In the genomic region with DNA sequence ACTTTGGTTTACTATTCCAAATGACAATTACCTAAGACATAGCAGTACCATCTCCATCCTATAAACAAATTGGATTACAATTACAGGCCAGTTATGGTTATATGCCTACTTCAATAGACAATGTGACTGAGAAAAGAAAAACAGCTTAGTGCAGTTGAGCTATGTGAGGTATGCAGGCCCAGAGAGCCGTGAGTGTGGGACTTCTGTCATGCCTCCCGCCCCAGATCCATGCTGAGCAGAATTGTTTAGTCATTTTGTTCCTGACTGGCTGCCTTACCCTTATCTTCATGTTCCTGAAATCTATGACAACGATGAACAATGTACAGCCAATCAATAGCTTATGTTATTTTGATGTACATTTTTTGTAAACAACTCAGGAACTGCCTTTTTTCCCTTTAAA, we compare ENCODE assay signal across 12 cellular contexts. TPM values are rescaled to one million over a fixed set of nuclear protein-coding genes. Genes with fewer than 3 reads are reported as not detected.
DNase-seq lines count a peak whose midpoint lies in the region; ATAC-seq, FAIRE-seq and TF ChIP-seq lines count a peak whose summit lies in the region.
"Had no signal": no experiment of that assay in that cellular context is flagged by ENCODE, and none has a peak within 500 bp of the region (broad histone marks: within the 10 kb centered on the region; RNA-seq: fewer than 3 reads in every experiment).

No MANE protein-coding gene starts in this region.

- peaks cover 13 to 38% of the 10 kb centered on the region in 2 experiments for H3K36me3 ChIP-seq in HepG2 (replicated peaks in 1 of 2; ENCODE audit: control insufficient read depth in 1 of 2, insufficient read depth in 2 of 2, low read length in 2 of 2)
- H3K36me3 ChIP-seq in right lobe of liver = peaks cover 0 to 4% (median 2%) of the 10 kb centered on the region in 4 donors
- peaks cover 52% of the 10 kb centered on the region for H3K36me3 ChIP-seq in endodermal cell (ENCODE audit: control insufficient read depth, insufficient read depth, low read length)
- H3K36me3 ChIP-seq in mesenchymal stem cell (ENCODE audit: control insufficient read depth in 1 of 2, insufficient read depth in 2 of 2, low read depth in 1 of 2, low read length in 2 of 2) = peaks cover 21 to 49% of the 10 kb centered on the region in 2 experiments

- POLR2A ChIA-PET in HepG2 (lab: Yijun Ruan, JAX) = no interaction called here

- H3K4me3 ChIP-seq in HepG2 (replicated peaks in 1 of 3; ENCODE audit: insufficient read depth in 1 of 3, low read depth in 2 of 3, low read length in 3 of 3) (no peak overlapping the region), right lobe of liver (no peak overlapping the region), endodermal cell (ENCODE audit: low read length) (no peak overlapping the region), mesenchymal stem cell (ENCODE audit: insufficient read depth in 1 of 2, low read depth in 1 of 2, low read length in 2 of 2) (no peak overlapping the region)

- H3K9me3 ChIP-seq in HepG2 (ENCODE audit: low read length) (no peaks in the 10 kb centered on the region), right lobe of liver (no peaks in the 10 kb centered on the region), endodermal cell (ENCODE audit: control insufficient read depth, low read length) (no peaks in the 10 kb centered on the region), mesenchymal stem cell (ENCODE audit: control insufficient read depth, low read length) (no peaks in the 10 kb centered on the region)

- H2AFZ ChIP-seq in HepG2 (ENCODE audit: low read length) (no peak overlapping the region), mesenchymal stem cell (ENCODE audit: low read depth, low read length) (no peak overlapping the region)

- in situ Hi-C loops in HepG2 (cut with HindIII; ENCODE audit: extremely low pct_ligation_motif_present, low pct_unique_long_range_greater_than_20kb) = no loop called here

- H4K8ac ChIP-seq in mesenchymal stem cell (ENCODE audit: low read length) = no peak overlapping the region

- CTCF ChIA-PET in HepG2 (lab: Yijun Ruan, JAX; ENCODE audit: low intra/inter-chr PET ratio, low total read pairs) = no interaction called here

- H3K9ac ChIP-seq in HepG2 (ENCODE audit: insufficient read depth, low read depth, low read length) (no peak overlapping the region), endodermal cell (ENCODE audit: extremely low read depth, low read length, poor library complexity, severe bottlenecking) (no peak overlapping the region), mesenchymal stem cell (ENCODE audit: low read length) (no peak overlapping the region)

- no peak for FAIRE-seq in HepG2 (lab: Jason Lieb, UNC)

- H3K4me2 ChIP-seq in HepG2 (ENCODE audit: low read depth, low read length) = no peak overlapping the region
- no peak overlapping the region for H3K4me2 ChIP-seq in mesenchymal stem cell (ENCODE audit: low read length, poor library complexity, severe bottlenecking)

- peak; percentile 52; the same call in 2 of the 3 replicates for ATAC-seq in HepG2
- ATAC-seq in right lobe of liver = no peak
- no peak for ATAC-seq in GM19035 (IDR thresholded peaks at IDR 0.05; ENCODE audit: unreplicated experiment)
- no peak for ATAC-seq in stimulated activated naive B cell treated with anti-CD40 and anti-IgM and Interleukin-4, amounts not matched to agents 10 μg/mL and 1 μg/mL and 100 μg/mL, for 72 hours (replicated peaks)
- ATAC-seq: Panc1 had no signal

- intact Hi-C loops in HepG2 (cut with micrococcal nuclease; ENCODE audit: unreplicated experiment) = no loop called here
- intact Hi-C loops in right lobe of liver (cut with DNase I) = no loop called here

- no peak overlapping the region for H2BK12ac ChIP-seq in mesenchymal stem cell (ENCODE audit: low read length in 2 of 2)

- TF ChIP-seq RAD21 in HepG2 (CRISPR knock-in tag; IDR thresholded peaks at IDR 0.05) = no peak

- no peak overlapping the region for H3K4ac ChIP-seq in mesenchymal stem cell (ENCODE audit: low read depth in 1 of 2, low read length in 2 of 2)

- H4K20me1 ChIP-seq in HepG2 (ENCODE audit: insufficient read depth, low read length) = peaks cover 5% of the 10 kb centered on the region

- no peak for TF ChIP-seq CTCF in HepG2 (CRISPR knock-in tag; IDR thresholded peaks at IDR 0.05)
- no peak for TF ChIP-seq CTCF in right lobe of liver (IDR thresholded peaks at IDR 0.05)
- TF ChIP-seq CTCF in endodermal cell (conservative IDR thresholded peaks at IDR 0.05) = no peak

- BruUV-seq in HepG2 (replicated peaks; lab: Mats Ljungman, UMichigan) = no TSS peak

- no peak overlapping the region for H4K91ac ChIP-seq in mesenchymal stem cell (ENCODE audit: low read length)

- 79% methylated on average over 3 of the region's 3 CpGs for WGBS in HepG2 (ENCODE audit: low lambda C conversion rate)
- WGBS in right lobe of liver (ENCODE audit: insufficient coverage, low coverage, low lambda C conversion rate, missing lambda C conversion rate) = 82% methylated on average over 3 of the region's 3 CpGs
- 67% methylated on average over 3 of the region's 3 CpGs; no CpG with 5 or more reads in 1 of the 2 experiments for WGBS in endodermal cell (ENCODE audit: insufficient coverage in 1 of 2, insufficient read length in 1 of 2), 2 experiments
- 59% methylated on average over 3 of the region's 3 CpGs for WGBS in mesenchymal stem cell

- H2AK5ac ChIP-seq in mesenchymal stem cell (ENCODE audit: low read length, severe bottlenecking) = no peak overlapping the region

- no peak overlapping the region for H2BK120ac ChIP-seq in mesenchymal stem cell (ENCODE audit: low read depth, low read length)

- H3K79me1 ChIP-seq in mesenchymal stem cell (replicated peaks; ENCODE audit: low read length, poor library complexity, severe bottlenecking) = peaks cover 19% of the 10 kb centered on the region

- H3K79me2 ChIP-seq in HepG2 (ENCODE audit: insufficient read depth, low read length) = peaks cover 73% of the 10 kb centered on the region

- H3K36me3 Mint-ChIP-seq in endodermal cell (ENCODE audit: low read depth) = peaks cover 47% of the 10 kb centered on the region
- H3K36me3 Mint-ChIP-seq in stimulated activated naive B cell treated with anti-CD40 and anti-IgM and Interleukin-4, amounts not matched to agents 10 μg/mL and 1 μg/mL and 100 μg/mL, for 72 hours = peaks cover 18 to 55% of the 10 kb centered on the region in 2 donors

- DNase-seq in HepG2 (ENCODE audit: low spot score) = no peak
- no peak for DNase-seq in right lobe of liver
- peak; percentile 64 for DNase-seq in endodermal cell
- DNase-seq in mesenchymal stem cell = peak; percentile 63
- DNase-seq in activated CD4-positive, CD25-positive, alpha-beta regulatory T cell treated with anti-CD3 and anti-CD28 coated beads, Interleukin-2, amount 50 U/mL, for 72 hours = no peak
- DNase-seq in DMS153 treated with DMSO at 0.1 percent for 48 hours (lab: John Stamatoyannopoulos, UW; ENCODE audit: unreplicated experiment) = no peak
- DNase-seq in stimulated activated naive B cell treated with anti-CD40 and anti-IgM and Interleukin-4, amounts not matched to agents 10 μg/mL and 1 μg/mL and 100 μg/mL, for 72 hours = no peak
- DNase-seq: activated naive CD4-positive, alpha-beta T cell treated with Interleukin-2 at 50 U/mL for 16 hours; NCI-H146 had no signal

- peak overlapping the region; percentile 51 for H2BK5ac ChIP-seq in mesenchymal stem cell (ENCODE audit: low read depth, low read length, poor library complexity, severe bottlenecking)

- H3K27me3 ChIP-seq in HepG2 (ENCODE audit: control insufficient read depth in 1 of 2, insufficient read depth in 2 of 2, low read length in 2 of 2) = no peaks in the 10 kb centered on the region
- H3K27me3 ChIP-seq in right lobe of liver = no peaks in the 10 kb centered on the region
- no peaks in the 10 kb centered on the region for H3K27me3 ChIP-seq in endodermal cell (ENCODE audit: control insufficient read depth, insufficient read depth, low read length, poor library complexity, severe bottlenecking)
- H3K27me3 ChIP-seq in mesenchymal stem cell (ENCODE audit: control insufficient read depth in 1 of 2, insufficient read depth in 1 of 2, low read length in 2 of 2) = no peaks in the 10 kb centered on the region

- H3K14ac ChIP-seq in mesenchymal stem cell (ENCODE audit: low read length in 2 of 2) = no peak overlapping the region

- no peak overlapping the region for H3K18ac ChIP-seq in mesenchymal stem cell (ENCODE audit: low read depth in 1 of 2, low read length in 2 of 2)

- peaks cover 4% of the 10 kb centered on the region for H3K4me1 Mint-ChIP-seq in endodermal cell
- H3K4me1 Mint-ChIP-seq in stimulated activated naive B cell treated with anti-CD40 and anti-IgM and Interleukin-4, amounts not matched to agents 10 μg/mL and 1 μg/mL and 100 μg/mL, for 72 hours = peaks cover 7 to 17% of the 10 kb centered on the region in 2 donors

- TF ChIP-seq POLR2A in HepG2 (IDR thresholded peaks at IDR 0.05; ENCODE audit: insufficient read depth in 1 of 2, low read depth in 2 of 2, low read length in 2 of 2) (no peak), right lobe of liver (IDR thresholded peaks at IDR 0.05) (no peak)

- H3K4me3 Mint-ChIP-seq in endodermal cell = no peak overlapping the region
- H3K4me3 Mint-ChIP-seq in stimulated activated naive B cell treated with anti-CD40 and anti-IgM and Interleukin-4, amounts not matched to agents 10 μg/mL and 1 μg/mL and 100 μg/mL, for 72 hours = no peak overlapping the region

- H3K27ac ChIP-seq in HepG2 (ENCODE audit: extremely low read length, insufficient read depth, low read length) = no peak overlapping the region
- no peak overlapping the region for H3K27ac ChIP-seq in right lobe of liver
- peak overlapping the region; percentile 61 for H3K27ac ChIP-seq in endodermal cell (ENCODE audit: low read depth, low read length)
- peak overlapping the region; percentile 59 for H3K27ac ChIP-seq in mesenchymal stem cell (ENCODE audit: low read length, poor library complexity, severe bottlenecking)
- H3K27ac ChIP-seq: epithelial cell of prostate had no signal

- no peak overlapping the region for H2BK15ac ChIP-seq in mesenchymal stem cell (ENCODE audit: low read depth, poor library complexity, severe bottlenecking)

- peak overlapping the region; percentile 48 for H3K27ac Mint-ChIP-seq in endodermal cell
- H3K27ac Mint-ChIP-seq in stimulated activated naive B cell treated with anti-CD40 and anti-IgM and Interleukin-4, amounts not matched to agents 10 μg/mL and 1 μg/mL and 100 μg/mL, for 72 hours = no peak overlapping the region

- TF ChIP-seq EP300 in HepG2 (IDR thresholded peaks at IDR 0.05; ENCODE audit: low read depth in 2 of 2, low read length in 2 of 2) (no peak), HepG2 (CRISPR knock-in tag; IDR thresholded peaks at IDR 0.05; ENCODE audit: borderline replicate concordance) (no peak)

- no peak overlapping the region for H3K23ac ChIP-seq in mesenchymal stem cell (ENCODE audit: low read length in 2 of 2)

- H3K4me1 ChIP-seq in HepG2 (ENCODE audit: insufficient read depth, low read length) (no peaks in the 10 kb centered on the region), right lobe of liver (no peaks in the 10 kb centered on the region), endodermal cell (ENCODE audit: control insufficient read depth, insufficient read depth, low read length) (peaks cover 6% of the 10 kb centered on the region), mesenchymal stem cell (ENCODE audit: control insufficient read depth, insufficient read depth, low read depth, low read length) (peaks cover 10% of the 10 kb centered on the region)

- no peaks in the 10 kb centered on the region for H3K27me3 Mint-ChIP-seq in endodermal cell (ENCODE audit: insufficient read depth)
- H3K27me3 Mint-ChIP-seq in stimulated activated naive B cell treated with anti-CD40 and anti-IgM and Interleukin-4, amounts not matched to agents 10 μg/mL and 1 μg/mL and 100 μg/mL, for 72 hours = no peaks in the 10 kb centered on the region

- H3K9me3 Mint-ChIP-seq in endodermal cell = no peaks in the 10 kb centered on the region
- no peaks in the 10 kb centered on the region for H3K9me3 Mint-ChIP-seq in stimulated activated naive B cell treated with anti-CD40 and anti-IgM and Interleukin-4, amounts not matched to agents 10 μg/mL and 1 μg/mL and 100 μg/mL, for 72 hours

RNA-seq across cellular contexts. Expression of a gene that starts 21.7 kb away (rescaled TPM):
- total RNA-seq in HepG2 (2016; rRNA removed; fragmentation: Illumina TruSeq; extraction: Trizol) (19.5 and 23.6 TPM in 2 replicates), right lobe of liver (10 to 100 TPM; 22.4 to 35.9 (median 31.7) TPM), endodermal cell (10 to 100 TPM; 94.1 to 94.3 TPM)
- total RNA-seq in HepG2 (2016; cell fraction: cytosol; rRNA removed; fragmentation: Illumina TruSeq; extraction: Trizol; ENCODE audit: low read depth) = 14.7 and 23.0 TPM in 2 replicates
- total RNA-seq in HepG2 (2016; cell fraction: insoluble cytoplasmic fraction; rRNA removed; fragmentation: Illumina TruSeq; extraction: Trizol) = 19.2 and 20.0 TPM in 2 replicates
- 15.0 and 15.8 TPM in 2 replicates for total RNA-seq in HepG2 (2016; cell fraction: membrane; rRNA removed; fragmentation: Illumina TruSeq; extraction: Trizol)
- 26.7 and 30.9 TPM in 2 replicates for total RNA-seq in HepG2 (2016; cell fraction: nucleus; rRNA removed; fragmentation: Illumina TruSeq; extraction: Trizol)
- polyA plus RNA-seq in HepG2 (2011; rRNA removed) = 29.4 and 30.2 TPM in 2 replicates
- polyA plus RNA-seq in HepG2 (2011; cell fraction: cytosol; rRNA removed) = 17.2 and 19.1 TPM in 2 replicates
- 47.0 and 50.9 TPM in 2 replicates for polyA plus RNA-seq in HepG2 (2011; cell fraction: nucleus; rRNA removed)
- 21.6 and 23.2 TPM in 2 replicates for polyA plus RNA-seq in HepG2 (2012)
- polyA plus RNA-seq in HepG2 (2016; cell fraction: cytosol; fragmentation: Illumina TruSeq; extraction: Trizol; ENCODE audit: low read depth) = 0.96 and 1.0 TPM in 2 replicates
- 20.6 and 24.1 TPM in 2 replicates for polyA plus RNA-seq in HepG2 (2016; cell fraction: insoluble cytoplasmic fraction; fragmentation: Illumina TruSeq; extraction: Trizol; ENCODE audit: low read depth)
- polyA plus RNA-seq in HepG2 (2016; cell fraction: membrane; fragmentation: Illumina TruSeq; extraction: Trizol; ENCODE audit: low read depth) = 4.4 and 4.9 TPM in 2 replicates
- 31.6 and 31.8 TPM in 2 replicates for polyA plus RNA-seq in HepG2 (2016; cell fraction: nucleus; fragmentation: Illumina TruSeq; extraction: Trizol; ENCODE audit: insufficient read depth, low read depth)
- polyA minus RNA-seq in HepG2 (2011; rRNA and poly(A)+ RNA removed; ENCODE audit: low replicate concordance) = 61.5 and 94.1 TPM in 2 replicates
- 27.4 and 36.0 TPM in 2 replicates for polyA minus RNA-seq in HepG2 (2011; cell fraction: cytosol; rRNA and poly(A)+ RNA removed)
- polyA minus RNA-seq in HepG2 (2011; cell fraction: nucleus; rRNA and poly(A)+ RNA removed) = 92.4 and 94.1 TPM in 2 replicates
- 32.2 TPM for polyA plus RNA-seq in endodermal cell (2013, experiment 1 of 2)
- 27.5 TPM for polyA plus RNA-seq in endodermal cell (2013, experiment 2 of 2)
- 19.0 TPM for polyA plus RNA-seq in mesenchymal stem cell (2013, experiment 1 of 2)
- polyA plus RNA-seq in mesenchymal stem cell (2013, experiment 2 of 2) = 18.3 TPM

Comparison
In these comparisons a context has a peak if more than half of its experiments do, and no peak if none do; other contexts are left out.
1. DNase-seq: peak in endodermal cell (single experiment) and mesenchymal stem cell (single experiment); none in HepG2 (single experiment), right lobe of liver (0 of 3), activated CD4-positive, CD25-positive, alpha-beta regulatory T cell treated with anti-CD3 and anti-CD28 coated beads, Interleukin-2, amount 50 U/mL, for 72 hours (single experiment), DMS153 treated with DMSO at 0.1 percent for 48 hours (single experiment) and stimulated activated naive B cell treated with anti-CD40 and anti-IgM and Interleukin-4, amounts not matched to agents 10 μg/mL and 1 μg/mL and 100 μg/mL, for 72 hours (single experiment).
2. H3K27ac ChIP-seq: peak in endodermal cell (single experiment) and mesenchymal stem cell (single experiment); none in HepG2 (single experiment) and right lobe of liver (0 of 3).